Comparison of ENCODE assay signal across 21 cellular contexts in the genomic region with DNA sequence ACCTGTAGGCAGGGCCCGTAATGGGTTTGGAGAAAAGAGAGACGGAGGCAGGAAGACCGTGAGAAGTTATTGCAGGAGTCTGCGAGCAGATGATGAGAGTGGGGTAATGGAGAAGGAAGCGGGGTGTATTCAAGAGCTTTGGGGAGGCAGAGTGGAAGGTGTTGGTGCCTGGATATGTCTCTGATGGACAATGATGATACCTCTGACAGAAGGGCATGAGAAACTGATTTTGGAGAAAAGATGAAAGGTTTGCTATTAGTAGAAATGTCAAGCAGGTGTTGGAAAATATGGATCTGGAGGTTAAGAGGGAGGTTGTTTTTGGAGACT.
DNase-seq lines count a peak whose midpoint lies in the region; ATAC-seq, FAIRE-seq and TF ChIP-seq lines count a peak whose summit lies in the region.
"Had no signal": no experiment of that assay in that cellular context is flagged by ENCODE, and none has a peak within 500 bp of the region (broad histone marks: within the 10 kb centered on the region; RNA-seq: fewer than 3 reads in every experiment).

No MANE protein-coding gene starts in this region.

- H3K36me3 ChIP-seq in SK-N-SH (replicated peaks in 1 of 2; ENCODE audit: control insufficient read depth in 1 of 2, insufficient read depth in 2 of 2, low read length in 1 of 2) (no peaks in the 10 kb centered on the region), astrocyte (ENCODE audit: insufficient read depth, low read length) (peaks cover 4% of the 10 kb centered on the region), keratinocyte (ENCODE audit: control insufficient read depth in 2 of 2, extremely low read depth in 1 of 2, insufficient read depth in 2 of 2, low read length in 2 of 2) (peaks cover 0 to 6% of the 10 kb centered on the region in 2 experiments), thoracic aorta (no peaks in the 10 kb centered on the region)
- H3K36me3 ChIP-seq: BE2C had no signal

- H3K9me3 ChIP-seq in SK-N-SH (no peaks in the 10 kb centered on the region), astrocyte (ENCODE audit: insufficient read depth, low read depth, low read length) (no peaks in the 10 kb centered on the region), keratinocyte (ENCODE audit: control insufficient read depth, low read depth, low read length) (no peaks in the 10 kb centered on the region), thoracic aorta (no peaks in the 10 kb centered on the region)
- H3K9me3 ChIP-seq: BE2C, Caco-2, MG63, tibial artery had no signal

- no peak for TF ChIP-seq EP300 in SK-N-SH (IDR thresholded peaks at IDR 0.05; ENCODE audit: borderline replicate concordance in 1 of 2, low read depth in 1 of 2, low read length in 1 of 2)

- dilution Hi-C loops in keratinocyte (cut with MboI; ENCODE audit: extremely low pct_ligation_motif_present, low sequenced_read_pairs) = no loop called here

- no peaks in the 10 kb centered on the region for H4K20me1 ChIP-seq in SK-N-SH (ENCODE audit: insufficient read depth)
- no peaks in the 10 kb centered on the region for H4K20me1 ChIP-seq in astrocyte (ENCODE audit: insufficient read depth, low read length)
- no peaks in the 10 kb centered on the region for H4K20me1 ChIP-seq in keratinocyte (ENCODE audit: control insufficient read depth, extremely low read depth, insufficient read depth, low read length)

- H3K27me3 Mint-ChIP-seq in astrocyte (ENCODE audit: low read depth, unreplicated experiment) = peaks cover 6% of the 10 kb centered on the region

- DNase-seq in SK-N-SH = no peak
- no peak for DNase-seq in astrocyte (ENCODE audit: low read depth)
- no peak for DNase-seq in keratinocyte (ENCODE audit: low read depth, low spot score)
- DNase-seq in thoracic aorta (ENCODE audit: low spot score) = no peak
- no peak for DNase-seq in 8988T
- no peak for DNase-seq in nucleus accumbens (lab: John Stamatoyannopoulos, UW)
- no peak for DNase-seq in Right ventricle myocardium superior
- DNase-seq: NCI-H2107; NK-92 treated with Interleukin-12 subunit alpha and Interleukin-12 subunit beta, amount 100 ng/mL, for 24 hours; tibial artery had no signal

- H3K4me3 Mint-ChIP-seq in astrocyte (ENCODE audit: unreplicated experiment) = peak overlapping the region; percentile 22
- H3K4me3 Mint-ChIP-seq: WTC11 had no signal

- H3F3A ChIP-seq in SK-N-SH (replicated peaks; ENCODE audit: insufficient read depth) = peaks cover 10% of the 10 kb centered on the region

- CTCF ChIA-PET in SK-N-SH (lab: Yijun Ruan, JAX) = interaction anchor here (0.9 to 16.7 kb wide), 6 partner anchors 11 to 284 kb away, joined by 3 to 222 read pairs (median 6); no protein-coding TSS in a partner anchor

- POLR2A ChIA-PET in SK-N-SH (lab: Yijun Ruan, JAX) = no interaction called here

- H3K4me2 ChIP-seq in SK-N-SH (peak overlapping the region; percentile 54; the same call in 1 of the 2 replicates), astrocyte (ENCODE audit: low read length) (peak overlapping the region; percentile 82), keratinocyte (ENCODE audit: control insufficient read depth, extremely low read depth, insufficient read depth, low read depth, low read length) (peak overlapping the region; percentile 65)

- no peak for ATAC-seq in SK-N-SH treated with all-trans-retinoic acid at 6 μM for 48 hours
- no peak for ATAC-seq in thoracic aorta (ENCODE audit: insufficient number of reproducible peaks, low FRiP score, low read depth)
- no peak for ATAC-seq in Right ventricle myocardium superior (ENCODE audit: poor library complexity)

- no peaks in the 10 kb centered on the region for H3K36me3 Mint-ChIP-seq in astrocyte (ENCODE audit: low read depth, unreplicated experiment)
- H3K36me3 Mint-ChIP-seq: WTC11 had no signal

- H3K27ac Mint-ChIP-seq in astrocyte (ENCODE audit: unreplicated experiment) = peak overlapping the region; percentile 4
- H3K27ac Mint-ChIP-seq: WTC11 had no signal

- FAIRE-seq in astrocyte (lab: Jason Lieb, UNC) (no peak), keratinocyte (lab: Jason Lieb, UNC) (no peak)
- FAIRE-seq: bronchial epithelial cell, GM19239, islet of Langerhans had no signal

- H3K9ac ChIP-seq in SK-N-SH (no peak overlapping the region), astrocyte (ENCODE audit: low read length) (peak overlapping the region; percentile 71), keratinocyte (ENCODE audit: control insufficient read depth, extremely low read depth, insufficient read depth, low read length) (peak overlapping the region; percentile 18)

- TF ChIP-seq CTCF in SK-N-SH (IDR thresholded peaks at IDR 0.05) (no peak), astrocyte (IDR thresholded peaks at IDR 0.05; ENCODE audit: insufficient read depth, low read depth, low read length) (no peak), keratinocyte (optimal IDR thresholded peaks at IDR 0.05 in 1 of 3, IDR thresholded peaks at IDR 0.05 in 1 of 3, conservative IDR thresholded peaks at IDR 0.05 in 1 of 3; ENCODE audit: extremely low read depth in 1 of 3, insufficient read depth in 2 of 3, low read length in 3 of 3) (no peak), thoracic aorta (IDR thresholded peaks at IDR 0.05) (no peak)

- H3K4me1 ChIP-seq in SK-N-SH (ENCODE audit: control insufficient read depth in 1 of 2, insufficient read depth in 2 of 2, low read depth in 1 of 2, low read length in 1 of 2) (peaks cover 0 to 4% of the 10 kb centered on the region in 2 experiments; a peak in 2 of 4 replicates), astrocyte (ENCODE audit: insufficient read depth, low read length) (peaks cover 19% of the 10 kb centered on the region), keratinocyte (ENCODE audit: control insufficient read depth, extremely low read depth, insufficient read depth, low read length) (peaks cover 29% of the 10 kb centered on the region), thoracic aorta (ENCODE audit: control insufficient read depth in 1 of 2, low read depth in 2 of 2) (peaks cover 4 to 14% of the 10 kb centered on the region in 2 donors)
- H3K4me1 ChIP-seq: Caco-2 had no signal

- no peaks in the 10 kb centered on the region for H3K79me2 ChIP-seq in SK-N-SH (ENCODE audit: insufficient read depth)
- no peaks in the 10 kb centered on the region for H3K79me2 ChIP-seq in astrocyte (ENCODE audit: insufficient read depth, low read length)
- H3K79me2 ChIP-seq in keratinocyte (ENCODE audit: control insufficient read depth, insufficient read depth, low read length) = no peaks in the 10 kb centered on the region

- H3K4me1 Mint-ChIP-seq in astrocyte (ENCODE audit: low read depth, unreplicated experiment) = peaks cover 17% of the 10 kb centered on the region
- H3K4me1 Mint-ChIP-seq: WTC11 had no signal

- peaks cover 5% of the 10 kb centered on the region for H3K9me3 Mint-ChIP-seq in astrocyte (ENCODE audit: unreplicated experiment)
- H3K9me3 Mint-ChIP-seq: WTC11 had no signal

- TF ChIP-seq RAD21 in SK-N-SH (IDR thresholded peaks at IDR 0.05; ENCODE audit: low read length) = no peak

- intact Hi-C loops in Right ventricle myocardium superior (cut with DNase I) = no loop called here

- H3K27me3 ChIP-seq in SK-N-SH (ENCODE audit: insufficient read depth) (no peaks in the 10 kb centered on the region), astrocyte (ENCODE audit: insufficient read depth, low read length) (no peaks in the 10 kb centered on the region), keratinocyte (ENCODE audit: control insufficient read depth, extremely low read depth, insufficient read depth, low read length) (peaks cover 6% of the 10 kb centered on the region), thoracic aorta (replicated peaks; ENCODE audit: insufficient read depth) (no peaks in the 10 kb centered on the region)
- H3K27me3 ChIP-seq: BE2C, foreskin keratinocyte, MG63, tibial artery had no signal

- no peaks in the 10 kb centered on the region for H3K9me2 ChIP-seq in SK-N-SH

- WGBS in SK-N-SH (ENCODE audit: low lambda C conversion rate) = 83% methylated on average over 5 of the region's 5 CpGs

- no peak overlapping the region for H3K27ac ChIP-seq in SK-N-SH (ENCODE audit: low read depth in 2 of 2, low read length in 1 of 2)
- peak overlapping the region; percentile 64 for H3K27ac ChIP-seq in astrocyte (ENCODE audit: low read depth, low read length)
- no peak overlapping the region for H3K27ac ChIP-seq in keratinocyte (ENCODE audit: control insufficient read depth, insufficient read depth, low read length)
- no peak overlapping the region for H3K27ac ChIP-seq in thoracic aorta
- H3K27ac ChIP-seq: 22Rv1, foreskin keratinocyte, SK-N-MC, tibial artery had no signal

- H3K4me3 ChIP-seq in SK-N-SH (ENCODE audit: low read depth in 2 of 2, low read length in 1 of 2) (no peak overlapping the region), astrocyte (ENCODE audit: insufficient read depth, low read depth, low read length) (peak overlapping the region; percentile 38), keratinocyte (ENCODE audit: control insufficient read depth in 2 of 3, extremely low read depth in 1 of 3, insufficient read depth in 2 of 3, low read depth in 1 of 3, low read length in 3 of 3) (peak overlapping the region in 1 of 3 experiments; percentile 49), thoracic aorta (peak overlapping the region; percentile 42)
- H3K4me3 ChIP-seq: MG63, SK-N-MC, tibial artery had no signal

- H3K9me1 ChIP-seq in keratinocyte (ENCODE audit: control insufficient read depth, extremely low read depth, insufficient read depth, low read length) = no peaks in the 10 kb centered on the region

- H2AFZ ChIP-seq in SK-N-SH (ENCODE audit: low read depth) (peak overlapping the region; percentile 21; the same call in 1 of the 2 replicates), astrocyte (ENCODE audit: low read depth, low read length) (peak overlapping the region; percentile 61), keratinocyte (ENCODE audit: control insufficient read depth, low read length) (peak overlapping the region; percentile 44)

TF ChIP-seq in SK-N-SH, 30 proteins besides CTCF, POLR2A, EP300 and RAD21 (continues in another document):
- TF ChIP-seq MXI1 (IDR thresholded peaks at IDR 0.05; ENCODE audit: low read depth, low read length) (no peak), TCF12 (IDR thresholded peaks at IDR 0.05) (no peak), SMC3 (IDR thresholded peaks at IDR 0.05; ENCODE audit: low read depth, low read length) (no peak), GATA2 (CRISPR knock-in tag; IDR thresholded peaks at IDR 0.05) (no peak), CHD2 (IDR thresholded peaks at IDR 0.05; ENCODE audit: low read length, partially characterized antibody) (no peak)

TF ChIP-seq in SK-N-SH treated with all-trans-retinoic acid at 6 μM for 48 hours, 23 proteins besides CTCF, POLR2A, EP300 and RAD21 (continues in another document):
- TF ChIP-seq TCF4 (CRISPR knock-in tag; IDR thresholded peaks at IDR 0.05; ENCODE audit: borderline replicate concordance) = no peak
- TF ChIP-seq RARB (CRISPR knock-in tag; IDR thresholded peaks at IDR 0.05) = no peak

Comparison
In these comparisons a context has a peak if more than half of its experiments do, and no peak if none do; other contexts are left out.
1. H3K4me3 ChIP-seq: peak in astrocyte (single experiment) and thoracic aorta (single experiment); none in SK-N-SH (0 of 2).
2. Peak in every context shown above with its lines, with median percentiles within 50 percentile points of each other: H2AFZ ChIP-seq and H3K4me2 ChIP-seq.